13 cellular contexts compared by ENCODE assay signal in genomic region chr1:51328926-51329325, GRCh38. TPM values are rescaled to one million over a fixed set of nuclear protein-coding genes. Genes with fewer than 3 reads are reported as not detected.
DNase-seq lines count a peak whose midpoint lies in the region; ATAC-seq and TF ChIP-seq lines count a peak whose summit lies in the region.
"Had no signal": no experiment of that assay in that cellular context is flagged by ENCODE, and none has a peak within 500 bp of the region (broad histone marks: within the 10 kb centered on the region; RNA-seq: fewer than 3 reads in every experiment).

No MANE protein-coding gene starts in this region.

- peak overlapping the region in 1 of 4 donors; percentile 50 for H3K4me3 ChIP-seq in transverse colon
- H3K4me3 ChIP-seq: GM12878 had no signal

- no peak for ATAC-seq in activated naive CD8-positive, alpha-beta T cell treated with anti-CD3 and anti-CD28 coated beads, Interleukin-2, amount 10 ng/mL, durations not matched to agents 7 days and 5 days (ENCODE audit: low read depth)
- ATAC-seq in WTC11 (no peak), GM21528 (IDR thresholded peaks at IDR 0.05; ENCODE audit: low FRiP score, unreplicated experiment) (no peak)
- ATAC-seq: GM12878 had no signal

- H3K9me3 Mint-ChIP-seq in activated naive CD8-positive, alpha-beta T cell treated with anti-CD3 and anti-CD28 coated beads, Interleukin-2, amount 10 ng/mL, durations not matched to agents 7 days and 5 days = no peaks in the 10 kb centered on the region
- H3K9me3 Mint-ChIP-seq in activated naive CD8-positive, alpha-beta T cell treated with anti-CD3 and anti-CD28 coated beads for 36 hours = no peaks in the 10 kb centered on the region
- H3K9me3 Mint-ChIP-seq in WTC11 = no peaks in the 10 kb centered on the region

- H3K27me3 ChIP-seq in transverse colon = peaks cover 4% of the 10 kb centered on the region

- peaks cover 0 to 20% (median 10%) of the 10 kb centered on the region in 4 donors for H3K4me1 ChIP-seq in transverse colon

- in situ Hi-C loops in transverse colon (cut with MboI; ENCODE audit: low pct_ligation_motif_present in 1 of 4, low pct_unique_long_range_greater_than_20kb in 1 of 4, low sequenced_read_pairs in 3 of 4) = no loop called here

- 64% methylated on average over 4 of the region's 4 CpGs; no CpG with 5 or more reads in 1 of the 2 donors for WGBS in transverse colon (ENCODE audit: low coverage in 1 of 2), 2 donors

- H3K9me3 ChIP-seq in transverse colon = no peaks in the 10 kb centered on the region
- H3K9me3 ChIP-seq: upper lobe of left lung had no signal

- no peak overlapping the region for H3K27ac Mint-ChIP-seq in activated naive CD8-positive, alpha-beta T cell treated with anti-CD3 and anti-CD28 coated beads, Interleukin-2, amount 10 ng/mL, durations not matched to agents 7 days and 5 days
- no peak overlapping the region for H3K27ac Mint-ChIP-seq in activated naive CD8-positive, alpha-beta T cell treated with anti-CD3 and anti-CD28 coated beads for 36 hours
- no peak overlapping the region for H3K27ac Mint-ChIP-seq in WTC11

- peaks cover 37% of the 10 kb centered on the region for H3K27me3 Mint-ChIP-seq in activated naive CD8-positive, alpha-beta T cell treated with anti-CD3 and anti-CD28 coated beads, Interleukin-2, amount 10 ng/mL, durations not matched to agents 7 days and 5 days
- peaks cover 34% of the 10 kb centered on the region for H3K27me3 Mint-ChIP-seq in activated naive CD8-positive, alpha-beta T cell treated with anti-CD3 and anti-CD28 coated beads for 36 hours
- H3K27me3 Mint-ChIP-seq in WTC11 (ENCODE audit: low read depth) = peaks cover 25% of the 10 kb centered on the region

- H3K4me3 Mint-ChIP-seq in activated naive CD8-positive, alpha-beta T cell treated with anti-CD3 and anti-CD28 coated beads, Interleukin-2, amount 10 ng/mL, durations not matched to agents 7 days and 5 days = peak overlapping the region; percentile 15
- no peak overlapping the region for H3K4me3 Mint-ChIP-seq in activated naive CD8-positive, alpha-beta T cell treated with anti-CD3 and anti-CD28 coated beads for 36 hours
- peak overlapping the region; percentile 62; the same call in 1 of the 2 replicates for H3K4me3 Mint-ChIP-seq in WTC11

- no peaks in the 10 kb centered on the region for H3K36me3 ChIP-seq in transverse colon
- H3K36me3 ChIP-seq: upper lobe of left lung had no signal

- no peak for DNase-seq in activated naive CD8-positive, alpha-beta T cell treated with anti-CD3 and anti-CD28 coated beads, Interleukin-2, amount 10 ng/mL, durations not matched to agents 7 days and 5 days
- no peak for DNase-seq in activated naive CD8-positive, alpha-beta T cell treated with anti-CD3 and anti-CD28 coated beads for 36 hours
- DNase-seq in WTC11 (ENCODE audit: low spot score) (no peak), mesenteric fat pad (ENCODE audit: low spot score) (peak; percentile 69), transverse colon (no peak), NCI-H345 (lab: John Stamatoyannopoulos, UW) (no peak), NCI-H1694 (lab: John Stamatoyannopoulos, UW) (no peak)
- DNase-seq: activated naive CD4-positive, alpha-beta T cell treated with Interleukin-2 at 50 U/mL for 16 hours; hypothalamus; NCI-H1436 treated with DMSO at 0.1 percent for 48 hours had no signal

- H3K36me3 Mint-ChIP-seq in activated naive CD8-positive, alpha-beta T cell treated with anti-CD3 and anti-CD28 coated beads, Interleukin-2, amount 10 ng/mL, durations not matched to agents 7 days and 5 days = peaks cover 1% of the 10 kb centered on the region
- peaks cover 3% of the 10 kb centered on the region for H3K36me3 Mint-ChIP-seq in activated naive CD8-positive, alpha-beta T cell treated with anti-CD3 and anti-CD28 coated beads for 36 hours
- no peaks in the 10 kb centered on the region for H3K36me3 Mint-ChIP-seq in WTC11

- H3K4me1 Mint-ChIP-seq in activated naive CD8-positive, alpha-beta T cell treated with anti-CD3 and anti-CD28 coated beads, Interleukin-2, amount 10 ng/mL, durations not matched to agents 7 days and 5 days = peaks cover 5% of the 10 kb centered on the region
- peaks cover 12% of the 10 kb centered on the region for H3K4me1 Mint-ChIP-seq in activated naive CD8-positive, alpha-beta T cell treated with anti-CD3 and anti-CD28 coated beads for 36 hours
- H3K4me1 Mint-ChIP-seq in WTC11 = peaks cover 13% of the 10 kb centered on the region

- peak overlapping the region; percentile 57 to 81 (median 78) for H3K27ac ChIP-seq in transverse colon

- no peak for TF ChIP-seq EP300 in transverse colon (IDR thresholded peaks at IDR 0.05; ENCODE audit: low read depth)

- POLR2A ChIA-PET in activated naive CD8-positive, alpha-beta T cell treated with anti-CD3 and anti-CD28 coated beads, Interleukin-2, amount 10 ng/mL, durations not matched to agents 7 days and 5 days (lab: Charles Lee) = no interaction called here
- POLR2A ChIA-PET in WTC11 (lab: Charles Lee) = no interaction called here

- CTCF ChIA-PET in WTC11 (lab: Charles Lee) = no interaction called here

- TF ChIP-seq CTCF in WTC11 (IDR thresholded peaks at IDR 0.05) (no peak), transverse colon (IDR thresholded peaks at IDR 0.05) (no peak)

- intact Hi-C loops in transverse colon (cut with DNase I; ENCODE audit: low total_unique reads) = no loop called here

- TF ChIP-seq POLR2A in transverse colon (IDR thresholded peaks at IDR 0.05) = no peak

TF ChIP-seq in WTC11, 78 proteins besides CTCF, POLR2A, EP300 and RAD21 (continues in another document):
- TF ChIP-seq ZNF396 (CRISPR knock-in tag; IDR thresholded peaks at IDR 0.05; ENCODE audit: borderline replicate concordance) = no peak
- no peak for TF ChIP-seq ZNF671 (CRISPR knock-in tag; IDR thresholded peaks at IDR 0.05)
- TF ChIP-seq, protein P1, sequence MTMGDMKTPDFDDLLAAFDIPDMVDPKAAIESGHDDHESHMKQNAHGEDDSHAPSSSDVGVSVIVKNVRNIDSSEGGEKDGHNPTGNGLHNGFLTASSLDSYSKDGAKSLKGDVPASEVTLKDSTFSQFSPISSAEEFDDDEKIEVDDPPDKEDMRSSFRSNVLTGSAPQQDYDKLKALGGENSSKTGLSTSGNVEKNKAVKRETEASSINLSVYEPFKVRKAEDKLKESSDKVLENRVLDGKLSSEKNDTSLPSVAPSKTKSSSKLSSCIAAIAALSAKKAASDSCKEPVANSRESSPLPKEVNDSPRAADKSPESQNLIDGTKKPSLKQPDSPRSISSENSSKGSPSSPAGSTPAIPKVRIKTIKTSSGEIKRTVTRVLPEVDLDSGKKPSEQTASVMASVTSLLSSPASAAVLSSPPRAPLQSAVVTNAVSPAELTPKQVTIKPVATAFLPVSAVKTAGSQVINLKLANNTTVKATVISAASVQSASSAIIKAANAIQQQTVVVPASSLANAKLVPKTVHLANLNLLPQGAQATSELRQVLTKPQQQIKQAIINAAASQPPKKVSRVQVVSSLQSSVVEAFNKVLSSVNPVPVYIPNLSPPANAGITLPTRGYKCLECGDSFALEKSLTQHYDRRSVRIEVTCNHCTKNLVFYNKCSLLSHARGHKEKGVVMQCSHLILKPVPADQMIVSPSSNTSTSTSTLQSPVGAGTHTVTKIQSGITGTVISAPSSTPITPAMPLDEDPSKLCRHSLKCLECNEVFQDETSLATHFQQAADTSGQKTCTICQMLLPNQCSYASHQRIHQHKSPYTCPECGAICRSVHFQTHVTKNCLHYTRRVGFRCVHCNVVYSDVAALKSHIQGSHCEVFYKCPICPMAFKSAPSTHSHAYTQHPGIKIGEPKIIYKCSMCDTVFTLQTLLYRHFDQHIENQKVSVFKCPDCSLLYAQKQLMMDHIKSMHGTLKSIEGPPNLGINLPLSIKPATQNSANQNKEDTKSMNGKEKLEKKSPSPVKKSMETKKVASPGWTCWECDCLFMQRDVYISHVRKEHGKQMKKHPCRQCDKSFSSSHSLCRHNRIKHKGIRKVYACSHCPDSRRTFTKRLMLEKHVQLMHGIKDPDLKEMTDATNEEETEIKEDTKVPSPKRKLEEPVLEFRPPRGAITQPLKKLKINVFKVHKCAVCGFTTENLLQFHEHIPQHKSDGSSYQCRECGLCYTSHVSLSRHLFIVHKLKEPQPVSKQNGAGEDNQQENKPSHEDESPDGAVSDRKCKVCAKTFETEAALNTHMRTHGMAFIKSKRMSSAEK (CRISPR knock-in tag; IDR thresholded peaks at IDR 0.05; ENCODE audit: borderline replicate concordance) = no peak
- no peak for TF ChIP-seq NFYB (CRISPR knock-in tag; conservative IDR thresholded peaks at IDR 0.05; ENCODE audit: low read depth)
- no peak for TF ChIP-seq ZNF423 (CRISPR knock-in tag; IDR thresholded peaks at IDR 0.05)
- TF ChIP-seq ZNF121 (CRISPR knock-in tag; IDR thresholded peaks at IDR 0.05) = no peak
- TF ChIP-seq MYBL2 (CRISPR knock-in tag; IDR thresholded peaks at IDR 0.05) = no peak
- TF ChIP-seq FOXK1 (CRISPR knock-in tag; IDR thresholded peaks at IDR 0.05) = no peak
- no peak for TF ChIP-seq ZNF232 (CRISPR knock-in tag; IDR thresholded peaks at IDR 0.05)
- no peak for TF ChIP-seq SMAD3 (CRISPR knock-in tag; IDR thresholded peaks at IDR 0.05; ENCODE audit: borderline replicate concordance)
- TF ChIP-seq ATF3 (CRISPR knock-in tag; conservative IDR thresholded peaks at IDR 0.05) = no peak
- TF ChIP-seq GRHL2 (CRISPR knock-in tag; IDR thresholded peaks at IDR 0.05; ENCODE audit: insufficient replicate concordance, severe bottlenecking) = no peak
- TF ChIP-seq ELF4 (CRISPR knock-in tag; IDR thresholded peaks at IDR 0.05; ENCODE audit: low read depth) = no peak
- TF ChIP-seq ZNF263 (CRISPR knock-in tag; IDR thresholded peaks at IDR 0.05; ENCODE audit: low read depth) = no peak
- no peak for TF ChIP-seq ZMAT4 (CRISPR knock-in tag; IDR thresholded peaks at IDR 0.05)
- TF ChIP-seq ZBTB21 (CRISPR knock-in tag; IDR thresholded peaks at IDR 0.05; ENCODE audit: borderline replicate concordance) = no peak
- TF ChIP-seq FOXJ3 (CRISPR knock-in tag; IDR thresholded peaks at IDR 0.05; ENCODE audit: borderline replicate concordance) = no peak
- TF ChIP-seq TEAD4 (CRISPR knock-in tag; IDR thresholded peaks at IDR 0.05) = no peak
- no peak for TF ChIP-seq RORB (CRISPR knock-in tag; IDR thresholded peaks at IDR 0.05)

RNA-seq across cellular contexts. Expression of gene TTC39A, which starts 1.4 kb away (rescaled TPM):
- total RNA-seq in activated naive CD8-positive, alpha-beta T cell treated with anti-CD3 and anti-CD28 coated beads, Interleukin-2, amount 10 ng/mL, durations not matched to agents 7 days and 5 days = not detected
- total RNA-seq in activated naive CD8-positive, alpha-beta T cell treated with anti-CD3 and anti-CD28 coated beads for 36 hours = not detected
- total RNA-seq in WTC11 (2021) (3.4 to 8.4 TPM (median 5.7 TPM) in 3 replicates), mesenteric fat pad (0.45 TPM), transverse colon (10 to 100 TPM; 41.8 to 96.1 (median 73.0) TPM)
